17 cellular contexts compared by ENCODE assay signal in genomic region chr9:135103931-135104639, GRCh38. TPM values are rescaled to one million over a fixed set of nuclear protein-coding genes. Genes with fewer than 3 reads are reported as not detected.
DNase-seq lines count a peak whose midpoint lies in the region; ATAC-seq and TF ChIP-seq lines count a peak whose summit lies in the region.
"Had no signal": no experiment of that assay in that cellular context is flagged by ENCODE, and none has a peak within 500 bp of the region (broad histone marks: within the 10 kb centered on the region; RNA-seq: fewer than 3 reads in every experiment).

No MANE protein-coding gene starts in this region.

- H3K27ac Mint-ChIP-seq in WTC11 = peak overlapping the region; percentile 76
- H3K27ac Mint-ChIP-seq: CD8-positive, alpha-beta memory T cell; IgD-negative memory B cell had no signal

- H3K9me3 ChIP-seq in gastroesophageal sphincter = no peaks in the 10 kb centered on the region
- no peaks in the 10 kb centered on the region for H3K9me3 ChIP-seq in upper lobe of right lung
- no peaks in the 10 kb centered on the region for H3K9me3 ChIP-seq in left lung
- H3K9me3 ChIP-seq in Peyer's patch = no peaks in the 10 kb centered on the region
- H3K9me3 ChIP-seq: A549; BLaER1 treated with 17β-estradiol and CSF1 and Interleukin-3, amounts not matched to agents 10 nM and 100 nM had no signal

- no peak for ATAC-seq in Right ventricle myocardium inferior
- no peak for ATAC-seq in Right ventricle myocardium superior (ENCODE audit: poor library complexity)
- ATAC-seq in WTC11 = no peak
- peak; percentile 15 for ATAC-seq in gastroesophageal sphincter
- ATAC-seq in upper lobe of right lung = no peak
- ATAC-seq in left lung = no peak
- ATAC-seq: A549, PC-3 had no signal

- peaks cover 21% of the 10 kb centered on the region for H3K4me1 Mint-ChIP-seq in WTC11

- peaks cover 4% of the 10 kb centered on the region for H3K36me3 Mint-ChIP-seq in WTC11
- H3K36me3 Mint-ChIP-seq: CD8-positive, alpha-beta memory T cell; IgD-negative memory B cell had no signal

- TF ChIP-seq CTCF in WTC11 (IDR thresholded peaks at IDR 0.05) = no peak
- TF ChIP-seq CTCF in gastroesophageal sphincter (IDR thresholded peaks at IDR 0.05) = no peak
- TF ChIP-seq CTCF in upper lobe of right lung (IDR thresholded peaks at IDR 0.05) = no peak
- TF ChIP-seq CTCF in left lung (IDR thresholded peaks at IDR 0.05) = no peak
- TF ChIP-seq CTCF in Peyer's patch (IDR thresholded peaks at IDR 0.05) = no peak

- no peak overlapping the region for H3K4me3 Mint-ChIP-seq in WTC11
- H3K4me3 Mint-ChIP-seq: CD8-positive, alpha-beta memory T cell; IgD-negative memory B cell had no signal

- H3K4me1 ChIP-seq in gastroesophageal sphincter = peaks cover 0 to 48% (median 12%) of the 10 kb centered on the region in 3 donors
- H3K4me1 ChIP-seq in upper lobe of right lung = no peaks in the 10 kb centered on the region
- H3K4me1 ChIP-seq in left lung = no peaks in the 10 kb centered on the region
- H3K4me1 ChIP-seq in Peyer's patch = no peaks in the 10 kb centered on the region
- H3K4me1 ChIP-seq: A549 had no signal

- no peak for TF ChIP-seq EP300 in gastroesophageal sphincter (IDR thresholded peaks at IDR 0.05)

- peaks cover 0 to 36% of the 10 kb centered on the region in 2 donors for H3K36me3 ChIP-seq in gastroesophageal sphincter
- H3K36me3 ChIP-seq in upper lobe of right lung = no peaks in the 10 kb centered on the region
- no peaks in the 10 kb centered on the region for H3K36me3 ChIP-seq in left lung
- H3K36me3 ChIP-seq in Peyer's patch = no peaks in the 10 kb centered on the region
- H3K36me3 ChIP-seq: BLaER1 treated with 17β-estradiol and CSF1 and Interleukin-3, amounts not matched to agents 10 nM and 100 nM had no signal

- 54 to 64% methylated on average over 4 to 5 of the region's 28 CpGs for WGBS in gastroesophageal sphincter (ENCODE audit: low coverage in 1 of 2), 2 donors

- CTCF ChIA-PET in WTC11 (lab: Charles Lee) = interaction anchor here (1.2 to 2.0 kb wide), 2 partner anchors 15 to 17 kb away, joined by 4 to 5 read pairs; no protein-coding TSS in a partner anchor

- H3K27me3 Mint-ChIP-seq in WTC11 (ENCODE audit: low read depth) = no peaks in the 10 kb centered on the region

- TF ChIP-seq POLR2A in gastroesophageal sphincter (IDR thresholded peaks at IDR 0.05) (no peak), Peyer's patch (IDR thresholded peaks at IDR 0.05) (no peak)

- H3K4me3 ChIP-seq in gastroesophageal sphincter (no peak overlapping the region), upper lobe of right lung (no peak overlapping the region), left lung (no peak overlapping the region), Peyer's patch (no peak overlapping the region)
- H3K4me3 ChIP-seq: A549; BLaER1 treated with 17β-estradiol and CSF1 and Interleukin-3, amounts not matched to agents 10 nM and 100 nM had no signal

- intact Hi-C loops in Right ventricle myocardium inferior (cut with DNase I) (no loop called here), Right ventricle myocardium superior (cut with DNase I) (no loop called here), upper lobe of right lung (cut with DNase I) (no loop called here), left lung (cut with DNase I) (no loop called here)

- peaks cover 39% of the 10 kb centered on the region for H3K27me3 ChIP-seq in gastroesophageal sphincter
- no peaks in the 10 kb centered on the region for H3K27me3 ChIP-seq in upper lobe of right lung
- H3K27me3 ChIP-seq in left lung = peaks cover 0 to 66% of the 10 kb centered on the region in 2 donors
- no peaks in the 10 kb centered on the region for H3K27me3 ChIP-seq in Peyer's patch

- no peaks in the 10 kb centered on the region for H3K9me3 Mint-ChIP-seq in WTC11
- H3K9me3 Mint-ChIP-seq: CD8-positive, alpha-beta memory T cell had no signal

- POLR2A ChIA-PET in WTC11 (lab: Charles Lee) = no interaction called here

- H3K27ac ChIP-seq in gastroesophageal sphincter (no peak overlapping the region), upper lobe of right lung (no peak overlapping the region), left lung (no peak overlapping the region), Peyer's patch (no peak overlapping the region)
- H3K27ac ChIP-seq: A549; BLaER1 treated with 17β-estradiol and CSF1 and Interleukin-3, amounts not matched to agents 10 nM and 100 nM had no signal

- DNase-seq in Right ventricle myocardium inferior (ENCODE audit: missing footprints) (peak; percentile 43), Right ventricle myocardium superior (no peak), WTC11 (ENCODE audit: low spot score) (no peak), upper lobe of right lung (no peak), left lung (no peak), Peyer's patch (no peak)
- DNase-seq: CD8-positive, alpha-beta memory T cell; H7; Kasumi-1; NCI-H1105; NCI-H1694 treated with DMSO at 0.1 percent for 48 hours; NCI-H69; PC-3 had no signal

TF ChIP-seq in WTC11, 78 proteins besides CTCF, POLR2A, EP300 and RAD21:
- TF ChIP-seq ZNF425 (CRISPR knock-in tag; conservative IDR thresholded peaks at IDR 0.05) (no peak), ZNF121 (CRISPR knock-in tag; IDR thresholded peaks at IDR 0.05) (no peak), FOXP4 (CRISPR knock-in tag; IDR thresholded peaks at IDR 0.05) (no peak), E2F4 (CRISPR knock-in tag; IDR thresholded peaks at IDR 0.05; ENCODE audit: borderline replicate concordance, low read depth) (no peak)

RNA-seq across cellular contexts. Expression of gene OLFM1, which starts 16.6 kb away (rescaled TPM):
- 17.9 TPM for total RNA-seq in Right ventricle myocardium inferior
- total RNA-seq in Right ventricle myocardium superior = 11.9 TPM
- 31.8 to 37.6 TPM (median 31.9 TPM) in 3 replicates for total RNA-seq in WTC11 (2021)
- total RNA-seq in gastroesophageal sphincter = 10 to 100 TPM; 13.5 to 32.8 (median 25.6) TPM
- 26.0 TPM for total RNA-seq in upper lobe of right lung
- 10 to 100 TPM; 21.2 to 21.5 TPM for total RNA-seq in left lung
- 1 to 10 TPM; 2.5 to 5.8 (median 4.9) TPM for total RNA-seq in Peyer's patch
- total RNA-seq: CD8-positive, alpha-beta memory T cell had no signal
